14 cellular contexts compared by ENCODE assay signal in genomic region chr22:21779444-21779843, GRCh38.
"Had no signal": no experiment of that assay in that cellular context is flagged by ENCODE, and none has a peak within 500 bp of the region (broad histone marks: within the 10 kb centered on the region; RNA-seq: fewer than 3 reads in every experiment).

No MANE protein-coding gene starts in this region.

- H3K4me1 Mint-ChIP-seq: WTC11 had no signal

- H3K4me3 Mint-ChIP-seq: activated CD8-positive, alpha-beta T cell treated with anti-CD3 and anti-CD28 coated beads for 36 hours; activated T-cell treated with anti-CD3 and anti-CD28 coated beads, Interleukin-2, amount 50 U/mL, for 72 hours; WTC11 had no signal

- H3K27me3 ChIP-seq: right atrium auricular region, tibial artery had no signal

- H3K27ac ChIP-seq: right atrium auricular region, tibial artery had no signal

- H3K27me3 Mint-ChIP-seq: activated CD8-positive, alpha-beta T cell treated with anti-CD3 and anti-CD28 coated beads for 36 hours; naive thymus-derived CD4-positive, alpha-beta T cell had no signal

- DNase-seq: activated CD4-positive, alpha-beta T cell treated with anti-CD3 and anti-CD28 coated beads for 48 hours; activated CD8-positive, alpha-beta T cell treated with anti-CD3 and anti-CD28 coated beads for 36 hours; activated gamma-delta T cell treated with Interleukin-2 at 50 U/mL for 16 hours; activated T-cell treated with anti-CD3 and anti-CD28 coated beads, Interleukin-2, amount 50 U/mL, for 72 hours; anterior cingulate cortex; naive thymus-derived CD4-positive, alpha-beta T cell; nucleus accumbens; stimulated activated CD4-positive, alpha-beta T cell treated with anti-CD3 and anti-CD28 coated beads, Interleukin-15, amount 100 ng/mL, for 24 hours; stimulated activated CD4-positive, alpha-beta T cell treated with anti-CD3 and anti-CD28 coated beads, Interleukin-4, amount 100 ng/mL, for 24 hours; stimulated activated naive CD4-positive, alpha-beta T cell; tibial artery had no signal

- ATAC-seq: activated CD8-positive, alpha-beta T cell treated with anti-CD3 and anti-CD28 coated beads for 36 hours; activated T-cell treated with anti-CD3 and anti-CD28 coated beads, Interleukin-2, amount 50 U/mL, for 72 hours; left lobe of liver; naive thymus-derived CD4-positive, alpha-beta T cell; WTC11 had no signal

- H3K4me3 ChIP-seq: right atrium auricular region, tibial artery had no signal

- H3K4me1 ChIP-seq: tibial artery had no signal

- H3K27ac Mint-ChIP-seq: activated CD8-positive, alpha-beta T cell treated with anti-CD3 and anti-CD28 coated beads for 36 hours; activated T-cell treated with anti-CD3 and anti-CD28 coated beads, Interleukin-2, amount 50 U/mL, for 72 hours; WTC11 had no signal

- H3K9me3 ChIP-seq: right atrium auricular region, tibial artery had no signal

- H3K9me3 Mint-ChIP-seq: activated CD8-positive, alpha-beta T cell treated with anti-CD3 and anti-CD28 coated beads for 36 hours; activated T-cell treated with anti-CD3 and anti-CD28 coated beads, Interleukin-2, amount 50 U/mL, for 72 hours; naive thymus-derived CD4-positive, alpha-beta T cell; WTC11 had no signal
